In genomic region chr12:47111854-47112253, GRCh38 we compare ENCODE assay signal across 15 cellular contexts. TPM values are rescaled to one million over a fixed set of nuclear protein-coding genes. Genes with fewer than 3 reads are reported as not detected.
"Had no signal": no experiment of that assay in that cellular context is flagged by ENCODE, and none has a peak within 500 bp of the region (broad histone marks: within the 10 kb centered on the region; RNA-seq: fewer than 3 reads in every experiment).

No MANE protein-coding gene starts in this region.

- H3K9me3 Mint-ChIP-seq: endodermal cell, mesothelial cell of epicardium had no signal

- H3K27ac Mint-ChIP-seq: endodermal cell, mesothelial cell of epicardium had no signal

- ATAC-seq: gastroesophageal sphincter, left colon, lower lobe of right lung, pancreas had no signal

- H3K36me3 Mint-ChIP-seq: mesothelial cell of epicardium had no signal

- H3K4me3 Mint-ChIP-seq: endodermal cell, mesothelial cell of epicardium had no signal

- DNase-seq: activated CD4-positive, alpha-beta T cell treated with anti-CD3 and anti-CD28 coated beads, Interleukin-2, amount 50 U/mL, for 4 hours; activated CD8-positive, alpha-beta memory T cell treated with anti-CD3 and anti-CD28 coated beads, Interleukin-2, amount 50 U/mL, for 4 hours; activated effector memory CD4-positive, alpha-beta T cell treated with anti-CD3 and anti-CD28 coated beads, Interleukin-2, amount 50 U/mL, for 16 hours; endodermal cell; erythroblast; left colon; lower lobe of right lung; pancreas; sigmoid colon; SJCRH30; spleen; substantia nigra; T-helper 9 cell had no signal

- H3K4me1 Mint-ChIP-seq: mesothelial cell of epicardium had no signal

RNA-seq across cellular contexts. Expression of gene PCED1B, which starts 32.4 kb away (rescaled TPM):
- total RNA-seq: SJCRH30 had no signal
